In the genomic region with DNA sequence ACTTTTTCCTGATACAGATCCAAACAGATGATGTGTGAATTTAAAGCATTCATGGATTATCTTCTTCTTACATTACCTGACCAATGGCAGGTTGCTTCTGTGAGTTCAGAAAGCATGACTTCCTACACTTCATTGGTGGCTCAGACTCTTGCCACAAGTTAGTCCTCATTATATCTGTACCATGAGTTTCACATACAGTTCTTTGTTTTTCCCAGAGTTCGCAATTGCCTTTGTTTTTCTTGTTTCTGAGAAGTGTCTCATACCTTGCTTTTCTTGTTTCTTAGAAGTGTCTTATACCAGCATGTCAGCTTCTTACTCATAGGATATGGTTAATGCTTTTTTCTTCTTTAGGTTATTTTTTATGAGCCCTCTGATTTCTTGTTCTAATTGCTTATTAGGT, we compare ENCODE assay signal across 27 cellular contexts.
"Had no signal": no experiment of that assay in that cellular context is flagged by ENCODE, and none has a peak within 500 bp of the region (broad histone marks: within the 10 kb centered on the region; RNA-seq: fewer than 3 reads in every experiment).

No MANE protein-coding gene starts in this region.

- H2AFZ ChIP-seq: neural progenitor cell, parathyroid adenoma had no signal

- H3K9ac ChIP-seq: neural progenitor cell, parathyroid adenoma had no signal

- H3K79me2 ChIP-seq: parathyroid adenoma had no signal

- ATAC-seq: heart right ventricle; left cardiac atrium; left lung; naive thymus-derived CD4-positive, alpha-beta T cell; right lobe of liver had no signal

- H3K4me3 Mint-ChIP-seq: dendritic cell treated with granulocyte-macrophage colony-stimulating factor and Interleukin-4, amounts not matched to agents 40 ng/mL and 50 ng/mL, for 4 days; endodermal cell; mesothelial cell of epicardium; naive thymus-derived CD4-positive, alpha-beta T cell; nephron; neural progenitor cell; type B pancreatic cell had no signal

- H3K27ac Mint-ChIP-seq: dendritic cell treated with granulocyte-macrophage colony-stimulating factor and Interleukin-4, amounts not matched to agents 40 ng/mL and 50 ng/mL, for 4 days; endodermal cell; mesothelial cell of epicardium; naive thymus-derived CD4-positive, alpha-beta T cell; nephron; neural progenitor cell; progenitor cell of endocrine pancreas; type B pancreatic cell had no signal

- H3K4me2 ChIP-seq: neural progenitor cell had no signal

- H3K4me3 ChIP-seq: colonic mucosa, esophagus squamous epithelium, heart right ventricle, left lung, neural progenitor cell, right lobe of liver, testis, tibial artery had no signal

- H3K4me1 ChIP-seq: colonic mucosa, esophagus squamous epithelium, neural progenitor cell, parathyroid adenoma, right lobe of liver, testis, tibial artery had no signal

- H3K27ac ChIP-seq: colonic mucosa, esophagus squamous epithelium, heart right ventricle, left lung, neural progenitor cell, parathyroid adenoma, right lobe of liver, testis, tibial artery had no signal

- DNase-seq: colonic mucosa; effector CD8-positive, alpha-beta T cell; endodermal cell; esophagus squamous epithelium; foreskin melanocyte; glutamatergic neuron; heart right ventricle; hippocampal formation; left cardiac atrium; left lung; mesenchymal stem cell; naive thymus-derived CD4-positive, alpha-beta T cell; right lobe of liver; small intestine; stimulated activated CD4-positive, alpha-beta T cell treated with anti-CD3 and anti-CD28 coated beads, Interleukin-15, amount 100 ng/mL, for 24 hours; stimulated activated CD4-positive, alpha-beta T cell treated with anti-CD3 and anti-CD28 coated beads, Interleukin-2, amount 100 ng/mL, for 48 hours; stimulated activated naive CD4-positive, alpha-beta T cell; substantia nigra; testis; tibial artery had no signal

- H3K27me3 ChIP-seq: colonic mucosa, esophagus squamous epithelium, heart right ventricle, left lung, neural progenitor cell, right lobe of liver, testis, tibial artery had no signal

- H3K4me1 Mint-ChIP-seq: endodermal cell had no signal

- H3K36me3 ChIP-seq: colonic mucosa, esophagus squamous epithelium, heart right ventricle, left lung, neural progenitor cell, right lobe of liver, tibial artery had no signal

- H3K9me3 ChIP-seq: colonic mucosa, right lobe of liver, testis had no signal

- H3K36me3 Mint-ChIP-seq: neural progenitor cell had no signal
